24 cellular contexts compared by ENCODE assay signal in the genomic region with DNA sequence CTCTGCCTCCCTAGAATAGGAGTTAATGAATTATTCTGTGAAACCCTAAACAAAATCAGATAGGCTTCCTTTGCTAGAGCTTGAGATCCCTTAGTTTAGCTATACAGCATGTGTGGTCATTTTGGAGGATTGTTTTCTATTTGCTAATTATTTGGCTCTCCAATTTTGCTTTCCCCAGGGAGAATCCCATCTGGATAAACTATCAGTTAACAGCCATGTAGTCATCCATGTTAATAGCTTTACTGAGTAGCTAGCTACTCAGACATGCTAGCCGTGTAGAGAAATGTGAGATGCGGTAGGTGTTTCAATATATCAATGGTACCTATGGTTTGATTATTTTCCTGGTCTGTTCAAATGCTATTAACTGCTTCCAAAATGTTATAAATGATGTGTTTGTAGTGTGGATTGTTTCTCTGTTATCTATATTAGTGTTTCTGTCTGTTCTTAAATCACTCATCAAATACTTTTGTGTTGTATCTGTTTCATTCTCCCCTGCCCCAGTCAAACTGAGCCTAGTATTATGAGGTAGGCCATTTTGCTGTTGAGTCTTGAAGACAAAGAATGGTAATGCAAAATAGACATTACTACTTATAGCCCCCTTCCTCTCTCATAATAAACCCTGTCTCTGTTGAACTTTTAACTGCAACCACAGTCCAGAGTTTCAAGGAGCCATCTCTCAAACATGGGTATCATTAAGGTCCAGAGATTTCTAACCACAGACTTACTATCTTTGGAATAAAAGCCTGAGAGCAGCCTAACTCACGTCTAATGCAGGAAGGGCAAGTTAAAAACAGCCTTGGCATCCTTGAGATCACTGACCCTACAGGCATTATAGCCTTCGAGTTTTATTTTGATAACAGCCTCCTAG. TPM values are rescaled to one million over a fixed set of nuclear protein-coding genes. Genes with fewer than 3 reads are reported as not detected.
A peak's percentile ranks its signal among the peaks of the same experiment; 100 is the strongest.
DNase-seq lines count a peak whose midpoint lies in the region; ATAC-seq, FAIRE-seq and TF ChIP-seq lines count a peak whose summit lies in the region.
"Had no signal": no experiment of that assay in that cellular context is flagged by ENCODE, and none has a peak within 500 bp of the region (broad histone marks: within the 10 kb centered on the region; RNA-seq: fewer than 3 reads in every experiment).

No MANE protein-coding gene starts in this region.

- peak overlapping the region; percentile 19 for H3K27ac Mint-ChIP-seq in activated CD4-positive, alpha-beta T cell treated with anti-CD3 and anti-CD28 coated beads, Interleukin-2, amount 10 ng/mL, durations not matched to agents 24 days and 14 days
- no peak overlapping the region for H3K27ac Mint-ChIP-seq in activated T-helper 17 cell treated with anti-CD3 and anti-CD28 coated beads, Interleukin-2, amount 50 U/mL, for 72 hours
- H3K27ac Mint-ChIP-seq in activated T-helper 1 cell treated with anti-CD3 and anti-CD28 coated beads, Interleukin-12 subunit alpha, Interleukin-12 subunit beta, Interleukin-2, Interleukin-4 antibody, amounts not matched to agents 30 ng/mL and 10 ng/mL and 1 ng/mL, durations not matched to agents 14 hours and 24 hours and 36 hours = no peak overlapping the region
- H3K27ac Mint-ChIP-seq: activated naive CD8-positive, alpha-beta T cell treated with anti-CD3 and anti-CD28 coated beads for 36 hours; CD4-positive, alpha-beta T cell; WTC11 had no signal

- DNase-seq in activated CD4-positive, alpha-beta T cell treated with anti-CD3 and anti-CD28 coated beads, Interleukin-2, amount 10 ng/mL, durations not matched to agents 24 days and 14 days = no peak
- no peak for DNase-seq in activated CD4-positive, alpha-beta T cell treated with anti-CD3 and anti-CD28 coated beads, Interleukin-2, amount 50 U/mL, for 4 hours
- no peak for DNase-seq in D721Med (ENCODE audit: insufficient read length, low spot score)
- DNase-seq in GM12892 (ENCODE audit: insufficient read length) = no peak
- no peak for DNase-seq in kidney glomerular epithelial cell (lab: John Stamatoyannopoulos, UW)
- DNase-seq in activated T-helper 1 cell treated with anti-CD3 and anti-CD28 coated beads, Interleukin-12 subunit alpha, Interleukin-12 subunit beta, Interleukin-2, Interleukin-4 antibody, amounts not matched to agents 30 ng/mL and 10 ng/mL and 1 ng/mL, durations not matched to agents 14 hours and 24 hours and 36 hours (ENCODE audit: low spot score) = no peak
- DNase-seq: activated effector memory CD4-positive, alpha-beta T cell treated with anti-CD3 and anti-CD28 coated beads, Interleukin-2, amount 50 U/mL, for 16 hours; activated naive CD8-positive, alpha-beta T cell treated with anti-CD3 and anti-CD28 coated beads for 36 hours; anterior cingulate cortex; CD4-positive, alpha-beta T cell; EL; gastrocnemius medialis; MG63; NCI-H1105; NCI-H187 treated with DMSO at 0.1 percent for 48 hours; NCI-H226; NCI-H774; stimulated activated naive CD4-positive, alpha-beta T cell treated with Interleukin-2 at 50 U/mL for 16 hours; T-helper 1 cell; testis had no signal

- intact Hi-C loops in activated CD4-positive, alpha-beta T cell treated with anti-CD3 and anti-CD28 coated beads, Interleukin-2, amount 10 ng/mL, durations not matched to agents 24 days and 14 days (cut with micrococcal nuclease) = loop anchor here (1.0 kb wide), 1 partner anchor 7 kb away; no protein-coding TSS in a partner anchor
- intact Hi-C loops in activated T-helper 1 cell treated with anti-CD3 and anti-CD28 coated beads, Interleukin-12 subunit alpha, Interleukin-12 subunit beta, Interleukin-2, Interleukin-4 antibody, amounts not matched to agents 30 ng/mL and 10 ng/mL and 1 ng/mL, durations not matched to agents 14 hours and 24 hours and 36 hours (cut with micrococcal nuclease) = no loop called here

- no peak for TF ChIP-seq CTCF in D721Med (IDR thresholded peaks at IDR 0.05; ENCODE audit: insufficient read depth, missing control alignments)

- FAIRE-seq in D721Med (lab: Jason Lieb, UNC) (peak; percentile 85), GM12892 (lab: Jason Lieb, UNC) (peak; percentile 76)
- FAIRE-seq: endothelial cell of umbilical vein, K562 had no signal

- no peaks in the 10 kb centered on the region for H3K9me3 Mint-ChIP-seq in activated CD4-positive, alpha-beta T cell treated with anti-CD3 and anti-CD28 coated beads, Interleukin-2, amount 10 ng/mL, durations not matched to agents 24 days and 14 days
- H3K9me3 Mint-ChIP-seq in activated T-helper 17 cell treated with anti-CD3 and anti-CD28 coated beads, Interleukin-2, amount 50 U/mL, for 72 hours = no peaks in the 10 kb centered on the region
- H3K9me3 Mint-ChIP-seq in activated T-helper 1 cell treated with anti-CD3 and anti-CD28 coated beads, Interleukin-12 subunit alpha, Interleukin-12 subunit beta, Interleukin-2, Interleukin-4 antibody, amounts not matched to agents 30 ng/mL and 10 ng/mL and 1 ng/mL, durations not matched to agents 14 hours and 24 hours and 36 hours = no peaks in the 10 kb centered on the region
- H3K9me3 Mint-ChIP-seq: activated naive CD8-positive, alpha-beta T cell treated with anti-CD3 and anti-CD28 coated beads for 36 hours; CD4-positive, alpha-beta T cell; WTC11 had no signal

- ATAC-seq in activated T-helper 17 cell treated with anti-CD3 and anti-CD28 coated beads, Interleukin-2, amount 50 U/mL, for 72 hours (replicated peaks) = peak; percentile 73
- ATAC-seq: gastrocnemius medialis, K562, WTC11 had no signal

- H3K4me1 Mint-ChIP-seq in activated CD4-positive, alpha-beta T cell treated with anti-CD3 and anti-CD28 coated beads, Interleukin-2, amount 10 ng/mL, durations not matched to agents 24 days and 14 days = peaks cover 52% of the 10 kb centered on the region
- H3K4me1 Mint-ChIP-seq in activated T-helper 17 cell treated with anti-CD3 and anti-CD28 coated beads, Interleukin-2, amount 50 U/mL, for 72 hours = peaks cover 12% of the 10 kb centered on the region
- peaks cover 75% of the 10 kb centered on the region for H3K4me1 Mint-ChIP-seq in activated T-helper 1 cell treated with anti-CD3 and anti-CD28 coated beads, Interleukin-12 subunit alpha, Interleukin-12 subunit beta, Interleukin-2, Interleukin-4 antibody, amounts not matched to agents 30 ng/mL and 10 ng/mL and 1 ng/mL, durations not matched to agents 14 hours and 24 hours and 36 hours (ENCODE audit: low read depth)
- H3K4me1 Mint-ChIP-seq: activated naive CD8-positive, alpha-beta T cell treated with anti-CD3 and anti-CD28 coated beads for 36 hours had no signal

- H3K4me3 Mint-ChIP-seq in activated CD4-positive, alpha-beta T cell treated with anti-CD3 and anti-CD28 coated beads, Interleukin-2, amount 10 ng/mL, durations not matched to agents 24 days and 14 days = no peak overlapping the region
- H3K4me3 Mint-ChIP-seq in activated T-helper 17 cell treated with anti-CD3 and anti-CD28 coated beads, Interleukin-2, amount 50 U/mL, for 72 hours = peak overlapping the region; percentile 4
- no peak overlapping the region for H3K4me3 Mint-ChIP-seq in activated T-helper 1 cell treated with anti-CD3 and anti-CD28 coated beads, Interleukin-12 subunit alpha, Interleukin-12 subunit beta, Interleukin-2, Interleukin-4 antibody, amounts not matched to agents 30 ng/mL and 10 ng/mL and 1 ng/mL, durations not matched to agents 14 hours and 24 hours and 36 hours
- H3K4me3 Mint-ChIP-seq: activated naive CD8-positive, alpha-beta T cell treated with anti-CD3 and anti-CD28 coated beads for 36 hours; CD4-positive, alpha-beta T cell; WTC11 had no signal

- H3K27me3 Mint-ChIP-seq in activated CD4-positive, alpha-beta T cell treated with anti-CD3 and anti-CD28 coated beads, Interleukin-2, amount 10 ng/mL, durations not matched to agents 24 days and 14 days = no peaks in the 10 kb centered on the region
- H3K27me3 Mint-ChIP-seq in activated T-helper 17 cell treated with anti-CD3 and anti-CD28 coated beads, Interleukin-2, amount 50 U/mL, for 72 hours = peaks cover 7% of the 10 kb centered on the region
- no peaks in the 10 kb centered on the region for H3K27me3 Mint-ChIP-seq in activated T-helper 1 cell treated with anti-CD3 and anti-CD28 coated beads, Interleukin-12 subunit alpha, Interleukin-12 subunit beta, Interleukin-2, Interleukin-4 antibody, amounts not matched to agents 30 ng/mL and 10 ng/mL and 1 ng/mL, durations not matched to agents 14 hours and 24 hours and 36 hours (ENCODE audit: insufficient read depth)
- H3K27me3 Mint-ChIP-seq: CD4-positive, alpha-beta T cell had no signal

- TF ChIP-seq POLR2A in GM12892 (IDR thresholded peaks at IDR 0.05; ENCODE audit: low read depth, low read length) = no peak

- peaks cover 51% of the 10 kb centered on the region for H3K36me3 Mint-ChIP-seq in activated CD4-positive, alpha-beta T cell treated with anti-CD3 and anti-CD28 coated beads, Interleukin-2, amount 10 ng/mL, durations not matched to agents 24 days and 14 days (ENCODE audit: low read depth)
- H3K36me3 Mint-ChIP-seq in activated T-helper 17 cell treated with anti-CD3 and anti-CD28 coated beads, Interleukin-2, amount 50 U/mL, for 72 hours (ENCODE audit: low read depth) = no peaks in the 10 kb centered on the region
- peaks cover 57% of the 10 kb centered on the region for H3K36me3 Mint-ChIP-seq in activated T-helper 1 cell treated with anti-CD3 and anti-CD28 coated beads, Interleukin-12 subunit alpha, Interleukin-12 subunit beta, Interleukin-2, Interleukin-4 antibody, amounts not matched to agents 30 ng/mL and 10 ng/mL and 1 ng/mL, durations not matched to agents 14 hours and 24 hours and 36 hours (ENCODE audit: low read depth)
- H3K36me3 Mint-ChIP-seq: activated naive CD8-positive, alpha-beta T cell treated with anti-CD3 and anti-CD28 coated beads for 36 hours; WTC11 had no signal

RNA-seq across cellular contexts. Expression of a gene that starts 56.1 kb away (rescaled TPM):
- total RNA-seq in activated CD4-positive, alpha-beta T cell treated with anti-CD3 and anti-CD28 coated beads, Interleukin-2, amount 10 ng/mL, durations not matched to agents 24 days and 14 days = 117 TPM in 2 replicates
- polyA plus RNA-seq in GM12892 (2012; ENCODE audit: missing spikeins) = 15.5 TPM
- 10 to 100 TPM; 41.7 to 78.3 TPM for total RNA-seq in activated T-helper 17 cell treated with anti-CD3 and anti-CD28 coated beads, Interleukin-2, amount 50 U/mL, for 72 hours
- 154 and 155 TPM in 2 replicates for total RNA-seq in activated T-helper 1 cell treated with anti-CD3 and anti-CD28 coated beads, Interleukin-12 subunit alpha, Interleukin-12 subunit beta, Interleukin-2, Interleukin-4 antibody, amounts not matched to agents 30 ng/mL and 10 ng/mL and 1 ng/mL, durations not matched to agents 14 hours and 24 hours and 36 hours
- polyA plus RNA-seq: K562 had no signal
